15 cellular contexts compared by ENCODE assay signal in the genomic region with DNA sequence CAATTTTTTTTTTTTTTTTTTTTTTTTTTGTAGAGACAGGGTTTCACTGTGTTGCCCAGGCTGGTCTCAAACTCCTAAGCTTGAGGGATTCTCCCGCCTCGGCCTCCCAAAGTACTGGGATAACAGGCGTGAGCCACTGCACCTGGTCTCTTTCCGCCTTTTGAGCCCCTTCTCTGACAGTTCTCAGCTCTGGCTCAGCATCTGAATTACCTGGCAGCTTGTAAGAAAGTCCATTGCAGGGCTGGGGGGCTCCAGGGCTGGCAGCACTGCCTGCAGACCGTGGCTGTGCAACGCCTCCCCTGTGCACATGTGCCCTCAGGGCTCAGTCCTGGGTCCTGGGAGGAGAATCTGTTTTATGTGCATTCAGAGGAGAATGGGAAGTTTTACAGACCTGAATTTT. TPM values are rescaled to one million over a fixed set of nuclear protein-coding genes. Genes with fewer than 3 reads are reported as not detected.
DNase-seq lines count a peak whose midpoint lies in the region; ATAC-seq and TF ChIP-seq lines count a peak whose summit lies in the region.
"Had no signal": no experiment of that assay in that cellular context is flagged by ENCODE, and none has a peak within 500 bp of the region (broad histone marks: within the 10 kb centered on the region; RNA-seq: fewer than 3 reads in every experiment).

No MANE protein-coding gene starts in this region.

- DNase-seq in BE2C (peak; percentile 24), islet precursor cell (peak; percentile 69), spleen (peak; percentile 69), upper lobe of right lung (peak; percentile 29), SHP77 (lab: John Stamatoyannopoulos, UW) (no peak)
- no peak for DNase-seq in activated CD4-positive, alpha-beta T cell treated with anti-CD3 and anti-CD28 coated beads, Interleukin-2, amount 10 ng/mL, durations not matched to agents 7 days and 5 days
- DNase-seq: ACHN; Caco-2; CD4-positive, alpha-beta T cell; GDM1; GOT3; H7 had no signal

- TF ChIP-seq CTCF in BE2C (IDR thresholded peaks at IDR 0.05; ENCODE audit: low read depth, low read length) (no peak), spleen (IDR thresholded peaks at IDR 0.05 in 8 of 11, conservative IDR thresholded peaks at IDR 0.05 in 3 of 11) (no peak), upper lobe of right lung (IDR thresholded peaks at IDR 0.05) (no peak)

- WGBS in spleen, 5 donors, result 82 to 99% (median 88%) methylated on average over 6 of the region's 6 CpGs

- no peaks in the 10 kb centered on the region for H3K36me3 Mint-ChIP-seq in activated CD4-positive, alpha-beta T cell treated with anti-CD3 and anti-CD28 coated beads, Interleukin-2, amount 10 ng/mL, durations not matched to agents 7 days and 5 days (ENCODE audit: low read depth)

- intact Hi-C loops in spleen (cut with DNase I; ENCODE audit: low total_unique reads) (no loop called here), upper lobe of right lung (cut with DNase I) (no loop called here)

- H3K4me1 Mint-ChIP-seq in activated CD4-positive, alpha-beta T cell treated with anti-CD3 and anti-CD28 coated beads, Interleukin-2, amount 10 ng/mL, durations not matched to agents 7 days and 5 days, result no peaks in the 10 kb centered on the region

- H3K9me3 Mint-ChIP-seq in activated CD4-positive, alpha-beta T cell treated with anti-CD3 and anti-CD28 coated beads, Interleukin-2, amount 10 ng/mL, durations not matched to agents 7 days and 5 days, result no peaks in the 10 kb centered on the region
- H3K9me3 Mint-ChIP-seq: CD4-positive, alpha-beta T cell had no signal

- H3K4me1 ChIP-seq in BE2C, result no peaks in the 10 kb centered on the region
- H3K4me1 ChIP-seq in spleen, result no peaks in the 10 kb centered on the region
- no peaks in the 10 kb centered on the region for H3K4me1 ChIP-seq in upper lobe of right lung

- CTCF ChIA-PET in activated CD4-positive, alpha-beta T cell treated with anti-CD3 and anti-CD28 coated beads, Interleukin-2, amount 10 ng/mL, durations not matched to agents 7 days and 5 days (lab: Charles Lee), result no interaction called here

- no peak overlapping the region for H3K27ac Mint-ChIP-seq in activated CD4-positive, alpha-beta T cell treated with anti-CD3 and anti-CD28 coated beads, Interleukin-2, amount 10 ng/mL, durations not matched to agents 7 days and 5 days
- H3K27ac Mint-ChIP-seq: CD4-positive, alpha-beta T cell had no signal

- ATAC-seq in upper lobe of right lung, result no peak
- ATAC-seq: HCT116 had no signal

- H3K27me3 Mint-ChIP-seq in activated CD4-positive, alpha-beta T cell treated with anti-CD3 and anti-CD28 coated beads, Interleukin-2, amount 10 ng/mL, durations not matched to agents 7 days and 5 days, result peaks cover 2% of the 10 kb centered on the region

- no peak for TF ChIP-seq POLR2A in spleen (IDR thresholded peaks at IDR 0.05)

- H3K36me3 ChIP-seq in BE2C (no peaks in the 10 kb centered on the region), spleen (no peaks in the 10 kb centered on the region), upper lobe of right lung (no peaks in the 10 kb centered on the region)

- no peaks in the 10 kb centered on the region; the same call in 1 of the 2 replicates for H3K9me3 ChIP-seq in BE2C
- H3K9me3 ChIP-seq in spleen, result no peaks in the 10 kb centered on the region
- no peaks in the 10 kb centered on the region for H3K9me3 ChIP-seq in upper lobe of right lung
- H3K9me3 ChIP-seq: Caco-2 had no signal

- H3K27me3 ChIP-seq in BE2C, result no peaks in the 10 kb centered on the region
- H3K27me3 ChIP-seq in spleen (replicated peaks in 1 of 7), result peaks cover 0 to 13% (median 0%) of the 10 kb centered on the region in 7 donors
- H3K27me3 ChIP-seq in upper lobe of right lung, result no peaks in the 10 kb centered on the region

- H3K4me3 ChIP-seq in BE2C (ENCODE audit: low read depth, low read length) (no peak overlapping the region), spleen (no peak overlapping the region), upper lobe of right lung (no peak overlapping the region)

- POLR2A ChIA-PET in activated CD4-positive, alpha-beta T cell treated with anti-CD3 and anti-CD28 coated beads, Interleukin-2, amount 10 ng/mL, durations not matched to agents 7 days and 5 days (lab: Charles Lee), result interaction anchor here (0.6 kb wide), 1 partner anchor 18 kb away, joined by 3 read pairs; no protein-coding TSS in a partner anchor

- H3K27ac ChIP-seq in spleen (no peak overlapping the region), upper lobe of right lung (no peak overlapping the region)
- H3K27ac ChIP-seq: C4-2B had no signal

- H3K4me3 Mint-ChIP-seq in activated CD4-positive, alpha-beta T cell treated with anti-CD3 and anti-CD28 coated beads, Interleukin-2, amount 10 ng/mL, durations not matched to agents 7 days and 5 days, result no peak overlapping the region
- H3K4me3 Mint-ChIP-seq: CD4-positive, alpha-beta T cell had no signal

RNA-seq across cellular contexts. Expression of gene VWA2, which starts 37.6 kb away (rescaled TPM):
- 0.51 TPM for polyA plus RNA-seq in BE2C (2012; ENCODE audit: insufficient read depth, insufficient read length, low read depth)
- total RNA-seq in spleen, result 1 to 10 TPM in 4 of 7 donors, under 1 TPM in 2, not detected in 1; 0.46 to 1.9 (median 1.3) TPM
- under 1 TPM; 0.02 to 0.22 (median 0.07) TPM for polyA plus RNA-seq in spleen
- 15.5 TPM for total RNA-seq in upper lobe of right lung
- not detected for total RNA-seq in activated CD4-positive, alpha-beta T cell treated with anti-CD3 and anti-CD28 coated beads, Interleukin-2, amount 10 ng/mL, durations not matched to agents 7 days and 5 days
- total RNA-seq: A172; CD4-positive, alpha-beta T cell had no signal

Comparison
In these comparisons a context has a peak if more than half of its experiments do, and no peak if none do; other contexts are left out.
1. DNase-seq: peak in BE2C (single experiment), islet precursor cell (single experiment), spleen (single experiment) and upper lobe of right lung (single experiment); none in SHP77 (0 of 2) and activated CD4-positive, alpha-beta T cell treated with anti-CD3 and anti-CD28 coated beads, Interleukin-2, amount 10 ng/mL, durations not matched to agents 7 days and 5 days (single experiment).